16 cellular contexts compared by ENCODE assay signal in genomic region chr11:66668653-66669430, GRCh38. TPM values are rescaled to one million over a fixed set of nuclear protein-coding genes. Genes with fewer than 3 reads are reported as not detected.
DNase-seq lines count a peak whose midpoint lies in the region; ATAC-seq and TF ChIP-seq lines count a peak whose summit lies in the region.
"Had no signal": no experiment of that assay in that cellular context is flagged by ENCODE, and none has a peak within 500 bp of the region (broad histone marks: within the 10 kb centered on the region; RNA-seq: fewer than 3 reads in every experiment).

No MANE protein-coding gene starts in this region.

- H3K4me3 Mint-ChIP-seq in CD4-positive, alpha-beta memory T cell, result no peak overlapping the region
- H3K4me3 Mint-ChIP-seq in IgD-negative memory B cell, result peak overlapping the region in 2 of 4 donors; percentile 24 to 28
- no peak overlapping the region for H3K4me3 Mint-ChIP-seq in chondrocyte (ENCODE audit: unreplicated experiment)
- peak overlapping the region; percentile 2 for H3K4me3 Mint-ChIP-seq in neural crest cell

- H3K4me3 ChIP-seq in CD4-positive, alpha-beta memory T cell (ENCODE audit: low read length in 2 of 2), result no peak overlapping the region
- no peak overlapping the region for H3K4me3 ChIP-seq in PC-3 (ENCODE audit: low read length)
- H3K4me3 ChIP-seq: dorsolateral prefrontal cortex, esophagus muscularis mucosa, thoracic aorta had no signal

- no TSS peak for BruUV-seq in PC-3 (replicated peaks; lab: Mats Ljungman, UMichigan)

- peaks cover 18% of the 10 kb centered on the region for H3K36me3 ChIP-seq in CD4-positive, alpha-beta memory T cell (ENCODE audit: insufficient read depth, low read length)
- peaks cover 44% of the 10 kb centered on the region for H3K36me3 ChIP-seq in PC-3 (ENCODE audit: low read depth, low read length)

- DNase-seq in CD4-positive, alpha-beta memory T cell, result no peak
- no peak for DNase-seq in chondrocyte (ENCODE audit: low spot score)
- no peak for DNase-seq in neural crest cell (ENCODE audit: low read depth, low spot score)
- DNase-seq in PC-3, result no peak
- DNase-seq in NCI-H526 treated with DMSO at 0.1 percent for 48 hours (lab: John Stamatoyannopoulos, UW), result no peak
- no peak for DNase-seq in NCI-H1092 (lab: John Stamatoyannopoulos, UW)
- DNase-seq: C1 segment of cervical spinal cord; DMS79 treated with DMSO at 0.1 percent for 48 hours; dorsolateral prefrontal cortex; MM.1S; NCI-H748 treated with DMSO at 0.1 percent for 48 hours; stimulated activated CD4-positive, alpha-beta T cell treated with anti-CD3 and anti-CD28 coated beads, Interleukin-2, amount 100 ng/mL, for 48 hours had no signal

- H4K20me1 ChIP-seq in PC-3 (ENCODE audit: low read length), result peaks cover 16% of the 10 kb centered on the region; the same call in 1 of the 2 replicates

- CTCF ChIA-PET in CD4-positive, alpha-beta memory T cell (lab: Charles Lee; ENCODE audit: partially characterized antibody), result interaction anchor here (1.2 kb wide), 1 partner anchor 261 kb away, joined by 4 read pairs; no protein-coding TSS in a partner anchor
- CTCF ChIA-PET in PC-3 (lab: Charles Lee), result no interaction called here

- H2AFZ ChIP-seq in PC-3 (ENCODE audit: low read length), result no peak overlapping the region

- H3K4me1 Mint-ChIP-seq in CD4-positive, alpha-beta memory T cell, result peaks cover 22 to 52% (median 24%) of the 10 kb centered on the region in 4 donors
- H3K4me1 Mint-ChIP-seq in IgD-negative memory B cell (peaks cover 14 to 28% (median 24%) of the 10 kb centered on the region in 3 donors), chondrocyte (ENCODE audit: low read depth) (peaks cover 16% of the 10 kb centered on the region), neural crest cell (peaks cover 26% of the 10 kb centered on the region)

- H3K9ac ChIP-seq in PC-3 (ENCODE audit: low read length), result no peak overlapping the region

- no peaks in the 10 kb centered on the region for H3K9me3 ChIP-seq in CD4-positive, alpha-beta memory T cell (ENCODE audit: control insufficient read depth in 1 of 2, low read length in 2 of 2)
- H3K9me3 ChIP-seq in PC-3 (ENCODE audit: low read length), result no peaks in the 10 kb centered on the region
- H3K9me3 ChIP-seq: esophagus muscularis mucosa, thoracic aorta had no signal

- peaks cover 90% of the 10 kb centered on the region for H3K79me2 ChIP-seq in PC-3 (ENCODE audit: low read length)

- H3K4me2 ChIP-seq in PC-3 (ENCODE audit: low read length), result no peak overlapping the region

- no peaks in the 10 kb centered on the region for H3K9me2 ChIP-seq in PC-3 (replicated peaks; ENCODE audit: low read length)

- peak overlapping the region in 4 of 7 donors; percentile 5 to 60 (median 26) for H3K27ac Mint-ChIP-seq in CD4-positive, alpha-beta memory T cell
- peak overlapping the region; percentile 1 to 85 (median 39) for H3K27ac Mint-ChIP-seq in IgD-negative memory B cell
- H3K27ac Mint-ChIP-seq in chondrocyte (ENCODE audit: unreplicated experiment), result peak overlapping the region; percentile 46
- no peak overlapping the region for H3K27ac Mint-ChIP-seq in neural crest cell (ENCODE audit: unreplicated experiment)

- no peak for TF ChIP-seq CTCF in chondrocyte (IDR thresholded peaks at IDR 0.05)
- no peak for TF ChIP-seq CTCF in neural crest cell (conservative IDR thresholded peaks at IDR 0.05)
- no peak for TF ChIP-seq CTCF in PC-3 (conservative IDR thresholded peaks at IDR 0.05; ENCODE audit: low read depth, low read length)

- peaks cover 0 to 2% (median 0%) of the 10 kb centered on the region in 8 donors for H3K9me3 Mint-ChIP-seq in CD4-positive, alpha-beta memory T cell
- H3K9me3 Mint-ChIP-seq in IgD-negative memory B cell, result no peaks in the 10 kb centered on the region
- H3K9me3 Mint-ChIP-seq in chondrocyte (ENCODE audit: low read depth), result no peaks in the 10 kb centered on the region
- no peaks in the 10 kb centered on the region for H3K9me3 Mint-ChIP-seq in neural crest cell

- no peaks in the 10 kb centered on the region for H3K27me3 Mint-ChIP-seq in CD4-positive, alpha-beta memory T cell
- H3K27me3 Mint-ChIP-seq in IgD-negative memory B cell, result no peaks in the 10 kb centered on the region
- no peaks in the 10 kb centered on the region for H3K27me3 Mint-ChIP-seq in chondrocyte (ENCODE audit: low read depth)
- no peaks in the 10 kb centered on the region for H3K27me3 Mint-ChIP-seq in neural crest cell (ENCODE audit: low read depth)

- H3K4me1 ChIP-seq in CD4-positive, alpha-beta memory T cell (ENCODE audit: insufficient read depth, low read length), result peaks cover 7% of the 10 kb centered on the region
- H3K4me1 ChIP-seq in PC-3 (ENCODE audit: insufficient read depth, low read length), result no peaks in the 10 kb centered on the region

- peaks cover 7% of the 10 kb centered on the region for H3F3A ChIP-seq in PC-3 (ENCODE audit: low read length, unreplicated experiment)

- POLR2A ChIA-PET in CD4-positive, alpha-beta memory T cell (lab: Charles Lee; ENCODE audit: partially characterized antibody), result interaction anchor here (1.2 to 2.6 kb wide), 2 partner anchors 31 kb away, joined by 3 to 8 read pairs; partner anchors contain the start of gene RBM4
- POLR2A ChIA-PET in PC-3 (lab: Charles Lee; ENCODE audit: unreplicated experiment), result interaction anchor here (0.7 kb wide), 1 partner anchor 22 kb away, joined by 3 read pairs; no protein-coding TSS in a partner anchor

- intact Hi-C loops in CD4-positive, alpha-beta memory T cell (cut with micrococcal nuclease), result no loop called here
- intact Hi-C loops in PC-3 (cut with micrococcal nuclease), result no loop called here

- peaks cover 20 to 51% of the 10 kb centered on the region in 2 donors for H3K36me3 Mint-ChIP-seq in CD4-positive, alpha-beta memory T cell
- H3K36me3 Mint-ChIP-seq in IgD-negative memory B cell, result no peaks in the 10 kb centered on the region
- peaks cover 21% of the 10 kb centered on the region for H3K36me3 Mint-ChIP-seq in chondrocyte (ENCODE audit: low read depth)
- H3K36me3 Mint-ChIP-seq in neural crest cell (ENCODE audit: low read depth), result peaks cover 18% of the 10 kb centered on the region

- no peaks in the 10 kb centered on the region for H3K27me3 ChIP-seq in CD4-positive, alpha-beta memory T cell (ENCODE audit: insufficient read depth, low read length)
- H3K27me3 ChIP-seq in PC-3 (ENCODE audit: low read length), result no peaks in the 10 kb centered on the region
- H3K27me3 ChIP-seq: dorsolateral prefrontal cortex, esophagus muscularis mucosa had no signal

- no peak overlapping the region for H3K27ac ChIP-seq in CD4-positive, alpha-beta memory T cell (ENCODE audit: low read depth, low read length)
- no peak overlapping the region for H3K27ac ChIP-seq in PC-3 (ENCODE audit: low read length)

- no peak for ATAC-seq in PC-3
- ATAC-seq: sciatic nerve had no signal

RNA-seq across cellular contexts. Expression of gene RBM4B, which starts 8.8 kb away (rescaled TPM):
- 10 to 100 TPM; 26.6 to 26.9 TPM for total RNA-seq in CD4-positive, alpha-beta memory T cell
- 10 to 100 TPM in 1 of 2 donors, 1 to 10 TPM in 1; 6.3 to 15.4 TPM for polyA plus RNA-seq in CD4-positive, alpha-beta memory T cell
- 22.9 TPM for polyA plus RNA-seq in IgD-negative memory B cell
- 19.6 to 26.3 TPM (median 22.5 TPM) in 3 replicates for total RNA-seq in chondrocyte
- 57.0 and 61.9 TPM in 2 replicates for total RNA-seq in neural crest cell
- total RNA-seq in PC-3 (2014; rRNA removed), result 31.4 and 40.2 TPM in 2 replicates

RNA-seq across cellular contexts. Expression of gene RBM4, which starts 30.3 kb away (rescaled TPM):
- total RNA-seq in CD4-positive, alpha-beta memory T cell, result 100 to 1,000 TPM; 183 to 189 TPM
- polyA plus RNA-seq in CD4-positive, alpha-beta memory T cell, result 100 to 1,000 TPM; 213 to 231 TPM
- polyA plus RNA-seq in IgD-negative memory B cell, result 189 TPM
- total RNA-seq in chondrocyte (109 to 118 TPM (median 117 TPM) in 3 replicates), neural crest cell (268 and 269 TPM in 2 replicates), PC-3 (2014; rRNA removed) (152 and 164 TPM in 2 replicates)

RNA-seq across cellular contexts. Expression of gene RBM14, which starts 52.4 kb away (rescaled TPM):
- 100 to 1,000 TPM; 158 to 196 TPM for total RNA-seq in CD4-positive, alpha-beta memory T cell
- 10 to 100 TPM; 66.2 to 78.2 TPM for polyA plus RNA-seq in CD4-positive, alpha-beta memory T cell
- 80.5 TPM for polyA plus RNA-seq in IgD-negative memory B cell
- total RNA-seq in chondrocyte, result 43.9 to 65.2 TPM (median 45.6 TPM) in 3 replicates
- total RNA-seq in neural crest cell, result 157 and 160 TPM in 2 replicates
- 79.3 and 119 TPM in 2 replicates for total RNA-seq in PC-3 (2014; rRNA removed)
